ENCODE assay signal across 8 cellular contexts in the genomic region with DNA sequence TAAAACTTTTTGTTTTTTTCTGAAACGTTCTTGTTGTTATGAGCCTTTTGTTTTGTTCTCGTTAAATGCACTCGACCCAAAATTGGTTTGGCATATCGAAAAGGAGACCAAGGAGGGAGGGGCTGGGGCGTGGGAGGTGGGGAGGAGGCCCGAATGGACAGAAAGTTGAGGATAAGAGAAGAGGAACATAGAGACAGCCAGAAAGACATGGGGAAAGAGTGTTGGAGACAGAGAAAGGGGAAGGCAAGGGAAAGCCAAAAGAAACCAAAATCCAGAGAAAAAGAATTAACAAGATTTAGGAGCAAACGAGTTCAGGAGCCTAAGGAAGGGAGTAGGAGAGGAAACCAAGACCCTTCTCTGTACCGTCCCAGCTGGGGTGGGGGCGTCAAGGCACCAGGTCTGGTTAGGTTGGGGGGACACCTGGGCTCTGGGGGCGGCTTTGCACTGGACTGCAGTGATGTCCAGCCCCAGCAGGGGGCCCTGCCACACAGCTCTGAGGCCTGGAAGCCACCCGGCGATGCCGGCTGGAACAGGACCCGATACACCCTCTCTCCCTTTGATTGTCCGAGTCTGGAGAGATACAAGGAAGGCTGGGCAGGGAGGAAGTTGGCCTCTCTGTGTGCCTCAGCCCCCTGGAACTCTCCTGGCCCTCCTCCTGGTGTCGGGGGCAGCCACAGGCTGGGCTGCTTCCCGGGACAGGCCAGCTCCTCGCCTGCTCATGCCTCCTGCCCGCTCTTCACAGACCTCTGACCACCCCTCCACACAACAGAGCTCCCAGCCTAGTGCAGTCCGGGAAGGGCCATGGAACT. TPM values are rescaled to one million over a fixed set of nuclear protein-coding genes. Genes with fewer than 3 reads are reported as not detected.
DNase-seq lines count a peak whose midpoint lies in the region; ATAC-seq, FAIRE-seq and TF ChIP-seq lines count a peak whose summit lies in the region.

No MANE protein-coding gene starts in this region.

- H3K9me3 ChIP-seq in A549: no peaks in the 10 kb centered on the region
- H3K9me3 ChIP-seq in neuronal stem cell (replicated peaks in 1 of 2; ENCODE audit: control insufficient read depth in 2 of 2, insufficient read depth in 1 of 2, low read depth in 1 of 2, low read length in 2 of 2): no peaks in the 10 kb centered on the region

- H3K4me3 ChIP-seq in A549: no peak overlapping the region
- no peak overlapping the region for H3K4me3 ChIP-seq in GM12875 (ENCODE audit: low read depth, low read length)
- H3K4me3 ChIP-seq in neuronal stem cell (ENCODE audit: low read length in 2 of 2): peak overlapping the region in 1 of 2 donors; percentile 20

- H3K18ac ChIP-seq in neuronal stem cell (ENCODE audit: low read length): peak overlapping the region; percentile 67

- no peak overlapping the region for H3K4me2 ChIP-seq in A549
- no peak overlapping the region for H3K4me2 ChIP-seq in neuronal stem cell (ENCODE audit: insufficient read depth, low read length, poor library complexity, severe bottlenecking)

- H2BK12ac ChIP-seq in neuronal stem cell (ENCODE audit: low read length): no peak overlapping the region

- peak; percentile 45 to 73 for DNase-seq in A549 (ENCODE audit: low read depth in 1 of 2, low spot score in 1 of 2)
- DNase-seq in RPMI7951 (ENCODE audit: low read depth): peak; percentile 37
- peak; percentile 61 for DNase-seq in activated naive CD8-positive, alpha-beta T cell treated with anti-CD3 and anti-CD28 coated beads for 36 hours
- DNase-seq in globus pallidus (ENCODE audit: low spot score): peak; percentile 75
- DNase-seq in neuronal stem cell (ENCODE audit: low spot score): no peak
- no peak for DNase-seq in type B pancreatic cell (ENCODE audit: extremely low spot score, unreplicated experiment)

- peak overlapping the region in 1 of 2 experiments; percentile 57; a peak in 2 of 6 replicates for H3K27ac ChIP-seq in A549
- H3K27ac ChIP-seq in neuronal stem cell (replicated peaks; ENCODE audit: low read length): peak overlapping the region; percentile 3

- ATAC-seq in A549 (peak; percentile 86 to 95), GM18498 (IDR thresholded peaks at IDR 0.05; ENCODE audit: unreplicated experiment) (no peak)

- no peak overlapping the region for H4K8ac ChIP-seq in neuronal stem cell (ENCODE audit: low read depth, low read length)

- H3K27me3 Mint-ChIP-seq in activated naive CD8-positive, alpha-beta T cell treated with anti-CD3 and anti-CD28 coated beads for 36 hours: no peaks in the 10 kb centered on the region
- H3K27me3 Mint-ChIP-seq in type B pancreatic cell: no peaks in the 10 kb centered on the region

- H2AK5ac ChIP-seq in neuronal stem cell (ENCODE audit: low read depth, low read length): peak overlapping the region; percentile 70

- peaks cover 1% of the 10 kb centered on the region for H3K36me3 Mint-ChIP-seq in activated naive CD8-positive, alpha-beta T cell treated with anti-CD3 and anti-CD28 coated beads for 36 hours
- peaks cover 2% of the 10 kb centered on the region for H3K36me3 Mint-ChIP-seq in type B pancreatic cell

- peak overlapping the region; percentile 75 for H3K9ac ChIP-seq in neuronal stem cell (ENCODE audit: low read depth, low read length, poor library complexity)

- no peaks in the 10 kb centered on the region for H3K9me3 Mint-ChIP-seq in activated naive CD8-positive, alpha-beta T cell treated with anti-CD3 and anti-CD28 coated beads for 36 hours
- no peaks in the 10 kb centered on the region for H3K9me3 Mint-ChIP-seq in type B pancreatic cell

- no peak for FAIRE-seq in A549 (lab: Jason Lieb, UNC)

- no peak overlapping the region for H3K4ac ChIP-seq in neuronal stem cell (ENCODE audit: low read length)

- CTCF ChIA-PET in A549 (lab: Yijun Ruan, JAX): interaction anchor here (0.6 to 4.2 kb wide), 15 partner anchors 9 to 344 kb away, joined by 3 to 20 read pairs (median 4); partner anchors contain the start of gene ASF1B

- 66% methylated on average over 14 of the region's 20 CpGs for WGBS in A549 (ENCODE audit: missing lambda C conversion rate)
- WGBS in neuronal stem cell (ENCODE audit: extremely low coverage in 2 of 2, insufficient read length in 2 of 2, insufficient replicate concordance in 1 of 2), 2 donors: no CpG with 5 or more reads among the region's 20 CpGs

- TF ChIP-seq RAD21 in A549 (conservative IDR thresholded peaks at IDR 0.05 in 1 of 2, IDR thresholded peaks at IDR 0.05 in 1 of 2): peak; percentile 53 to 58

- H3K4me1 ChIP-seq in A549 (no peaks in the 10 kb centered on the region), neuronal stem cell (ENCODE audit: control insufficient read depth in 2 of 2, insufficient read depth in 1 of 2, low read depth in 1 of 2, low read length in 2 of 2) (peaks cover 13 to 17% of the 10 kb centered on the region in 2 donors)

- H2BK5ac ChIP-seq in neuronal stem cell (ENCODE audit: low read length): no peak overlapping the region

- H3K27ac Mint-ChIP-seq in activated naive CD8-positive, alpha-beta T cell treated with anti-CD3 and anti-CD28 coated beads for 36 hours: peak overlapping the region; percentile 91
- H3K27ac Mint-ChIP-seq in type B pancreatic cell: no peak overlapping the region

- no peak overlapping the region for H2BK120ac ChIP-seq in neuronal stem cell (ENCODE audit: low read depth, low read length)

- peaks cover 12% of the 10 kb centered on the region for H3K79me1 ChIP-seq in neuronal stem cell (ENCODE audit: low read depth, low read length)

- no peaks in the 10 kb centered on the region for H3K27me3 ChIP-seq in neuronal stem cell (ENCODE audit: control insufficient read depth in 3 of 3, insufficient read depth in 3 of 3, low read depth in 1 of 3, low read length in 3 of 3)

- H2BK15ac ChIP-seq in neuronal stem cell (ENCODE audit: low read length): no peak overlapping the region

- H3K14ac ChIP-seq in neuronal stem cell (ENCODE audit: low read length): no peak overlapping the region

- TF ChIP-seq EP300 in A549 (IDR thresholded peaks at IDR 0.05): no peak

- peak overlapping the region; percentile 70 for H3K23ac ChIP-seq in neuronal stem cell (ENCODE audit: low read depth, low read length, poor library complexity)

- H4K91ac ChIP-seq in neuronal stem cell (ENCODE audit: low read depth, low read length, poor library complexity): no peak overlapping the region

- TF ChIP-seq CTCF in A549 (IDR thresholded peaks at IDR 0.05) (peak; percentile 49; the same call in 2 of the 3 replicates), GM12875 (IDR thresholded peaks at IDR 0.05; ENCODE audit: borderline replicate concordance, insufficient read depth, low read depth, low read length) (peak; percentile 82), type B pancreatic cell (conservative IDR thresholded peaks at IDR 0.05) (peak; percentile 84)

- peak overlapping the region; percentile 25 for H3K4me3 Mint-ChIP-seq in activated naive CD8-positive, alpha-beta T cell treated with anti-CD3 and anti-CD28 coated beads for 36 hours
- H3K4me3 Mint-ChIP-seq in type B pancreatic cell: peak overlapping the region; percentile 20

- peaks cover 15 to 17% of the 10 kb centered on the region in 2 donors for H3K36me3 ChIP-seq in neuronal stem cell (replicated peaks in 1 of 2; ENCODE audit: control insufficient read depth in 2 of 2, insufficient read depth in 2 of 2, low read length in 2 of 2)

- POLR2A ChIA-PET in A549 (lab: Yijun Ruan, JAX): interaction anchor here (1.2 kb wide), 1 partner anchor 11 kb away, joined by 4 read pairs; the partner anchor contains the start of gene ASF1B

- TF ChIP-seq POLR2A in A549 (IDR thresholded peaks at IDR 0.05; ENCODE audit: low read length): no peak

- H2AFZ ChIP-seq in neuronal stem cell (ENCODE audit: low read length): peak overlapping the region; percentile 86

- H3K4me1 Mint-ChIP-seq in activated naive CD8-positive, alpha-beta T cell treated with anti-CD3 and anti-CD28 coated beads for 36 hours: peaks cover 37% of the 10 kb centered on the region
- peaks cover 24% of the 10 kb centered on the region for H3K4me1 Mint-ChIP-seq in type B pancreatic cell (ENCODE audit: unreplicated experiment)

RNA-seq across cellular contexts. Expression of gene ASF1B, which starts 11.6 kb away (rescaled TPM):
- 12.1 and 17.1 TPM in 2 replicates for polyA plus RNA-seq in A549 (2011; rRNA removed)
- polyA plus RNA-seq in A549 (2012; cell fraction: cytosol; rRNA removed): 39.6 and 47.6 TPM in 2 replicates
- 40.9 and 42.2 TPM in 2 replicates for polyA plus RNA-seq in A549 (2012; cell fraction: nucleus; rRNA removed)
- polyA plus RNA-seq in A549 (2017; fragmentation: RNase III; extraction: RNeasy Plus Mini Kit Qiagen cat#74134 plus additional on column Dnase treatment): 37.8 to 46.2 TPM (median 42.1 TPM) in 3 replicates
- 15.5 and 16.2 TPM in 2 replicates for polyA minus RNA-seq in A549 (2011; rRNA and poly(A)+ RNA removed)
- total RNA-seq in RPMI7951 (2014; rRNA removed; shearing (Covaris generic)): 86.6 and 90.8 TPM in 2 replicates
- 10 to 100 TPM; 77.5 to 78.5 TPM for total RNA-seq in activated naive CD8-positive, alpha-beta T cell treated with anti-CD3 and anti-CD28 coated beads for 36 hours
- 32.1 TPM for polyA plus RNA-seq in neuronal stem cell (2013, experiment 1 of 2)
- 30.3 TPM for polyA plus RNA-seq in neuronal stem cell (2013, experiment 2 of 2)
- 14.8 and 27.4 TPM in 2 replicates for total RNA-seq in type B pancreatic cell (ENCODE audit: low replicate concordance)

RNA-seq across cellular contexts. Expression of gene PRKACA, which starts 30.4 kb away (rescaled TPM):
- polyA plus RNA-seq in A549 (2011; rRNA removed) (10.0 and 12.0 TPM in 2 replicates), A549 (2017; fragmentation: RNase III; extraction: RNeasy Plus Mini Kit Qiagen cat#74134 plus additional on column Dnase treatment) (40.9 to 46.2 TPM (median 41.1 TPM) in 3 replicates)
- 38.9 and 48.9 TPM in 2 replicates for polyA plus RNA-seq in A549 (2012; cell fraction: cytosol; rRNA removed)
- polyA plus RNA-seq in A549 (2012; cell fraction: nucleus; rRNA removed): 28.2 and 29.9 TPM in 2 replicates
- 13.2 and 16.0 TPM in 2 replicates for polyA minus RNA-seq in A549 (2011; rRNA and poly(A)+ RNA removed)
- 55.2 and 60.9 TPM in 2 replicates for total RNA-seq in RPMI7951 (2014; rRNA removed; shearing (Covaris generic))
- total RNA-seq in activated naive CD8-positive, alpha-beta T cell treated with anti-CD3 and anti-CD28 coated beads for 36 hours: 10 to 100 TPM; 54.3 to 56.0 TPM
- polyA plus RNA-seq in neuronal stem cell (2013, experiment 1 of 2): 66.8 TPM
- 67.2 TPM for polyA plus RNA-seq in neuronal stem cell (2013, experiment 2 of 2)
- 55.3 and 88.1 TPM in 2 replicates for total RNA-seq in type B pancreatic cell (ENCODE audit: low replicate concordance)

RNA-seq across cellular contexts. Expression of gene SAMD1, which starts 57.5 kb away (rescaled TPM):
- polyA plus RNA-seq in A549 (2011; rRNA removed) (7.7 and 8.4 TPM in 2 replicates), A549 (2017; fragmentation: RNase III; extraction: RNeasy Plus Mini Kit Qiagen cat#74134 plus additional on column Dnase treatment) (26.9 to 30.8 TPM (median 28.9 TPM) in 3 replicates)
- polyA plus RNA-seq in A549 (2012; cell fraction: cytosol; rRNA removed): 24.3 and 27.6 TPM in 2 replicates
- 30.5 and 32.3 TPM in 2 replicates for polyA plus RNA-seq in A549 (2012; cell fraction: nucleus; rRNA removed)
- polyA minus RNA-seq in A549 (2011; rRNA and poly(A)+ RNA removed): 6.9 and 9.4 TPM in 2 replicates
- total RNA-seq in RPMI7951 (2014; rRNA removed; shearing (Covaris generic)): 24.2 and 41.8 TPM in 2 replicates
- 10 to 100 TPM; 66.7 to 68.0 TPM for total RNA-seq in activated naive CD8-positive, alpha-beta T cell treated with anti-CD3 and anti-CD28 coated beads for 36 hours
- 57.9 TPM for polyA plus RNA-seq in neuronal stem cell (2013, experiment 1 of 2)
- polyA plus RNA-seq in neuronal stem cell (2013, experiment 2 of 2): 59.2 TPM
- total RNA-seq in type B pancreatic cell (ENCODE audit: low replicate concordance): 42.7 and 55.9 TPM in 2 replicates

RNA-seq across cellular contexts. Expression of gene ADGRL1, which starts 58.0 kb away (rescaled TPM):
- polyA plus RNA-seq in A549 (2011; rRNA removed) (3.9 and 5.6 TPM in 2 replicates), A549 (2017; fragmentation: RNase III; extraction: RNeasy Plus Mini Kit Qiagen cat#74134 plus additional on column Dnase treatment) (5.4 to 7.4 TPM (median 6.0 TPM) in 3 replicates)
- 5.9 and 7.9 TPM in 2 replicates for polyA plus RNA-seq in A549 (2012; cell fraction: cytosol; rRNA removed)
- polyA plus RNA-seq in A549 (2012; cell fraction: nucleus; rRNA removed): 14.3 and 26.1 TPM in 2 replicates
- polyA minus RNA-seq in A549 (2011; rRNA and poly(A)+ RNA removed): 9.9 and 18.0 TPM in 2 replicates
- 1.1 and 1.4 TPM in 2 replicates for total RNA-seq in RPMI7951 (2014; rRNA removed; shearing (Covaris generic))
- total RNA-seq in activated naive CD8-positive, alpha-beta T cell treated with anti-CD3 and anti-CD28 coated beads for 36 hours: 1 to 10 TPM; 8.5 to 9.5 TPM
- 41.4 TPM for polyA plus RNA-seq in neuronal stem cell (2013, experiment 1 of 2)
- polyA plus RNA-seq in neuronal stem cell (2013, experiment 2 of 2): 42.1 TPM
- total RNA-seq in type B pancreatic cell (ENCODE audit: low replicate concordance): 24.9 and 62.4 TPM in 2 replicates

Comparison
In these comparisons a context has a peak if more than half of its experiments do, and no peak if none do; other contexts are left out.
1. DNase-seq: peak in A549 (2 of 2), RPMI7951 (single experiment), activated naive CD8-positive, alpha-beta T cell treated with anti-CD3 and anti-CD28 coated beads for 36 hours (single experiment) and globus pallidus (single experiment); none in neuronal stem cell (single experiment) and type B pancreatic cell (single experiment).
2. Peak in every context shown above with its lines, with median percentiles within 50 percentile points of each other: CTCF ChIP-seq.